ENCODE assay signal across 8 cellular contexts in the genomic region with DNA sequence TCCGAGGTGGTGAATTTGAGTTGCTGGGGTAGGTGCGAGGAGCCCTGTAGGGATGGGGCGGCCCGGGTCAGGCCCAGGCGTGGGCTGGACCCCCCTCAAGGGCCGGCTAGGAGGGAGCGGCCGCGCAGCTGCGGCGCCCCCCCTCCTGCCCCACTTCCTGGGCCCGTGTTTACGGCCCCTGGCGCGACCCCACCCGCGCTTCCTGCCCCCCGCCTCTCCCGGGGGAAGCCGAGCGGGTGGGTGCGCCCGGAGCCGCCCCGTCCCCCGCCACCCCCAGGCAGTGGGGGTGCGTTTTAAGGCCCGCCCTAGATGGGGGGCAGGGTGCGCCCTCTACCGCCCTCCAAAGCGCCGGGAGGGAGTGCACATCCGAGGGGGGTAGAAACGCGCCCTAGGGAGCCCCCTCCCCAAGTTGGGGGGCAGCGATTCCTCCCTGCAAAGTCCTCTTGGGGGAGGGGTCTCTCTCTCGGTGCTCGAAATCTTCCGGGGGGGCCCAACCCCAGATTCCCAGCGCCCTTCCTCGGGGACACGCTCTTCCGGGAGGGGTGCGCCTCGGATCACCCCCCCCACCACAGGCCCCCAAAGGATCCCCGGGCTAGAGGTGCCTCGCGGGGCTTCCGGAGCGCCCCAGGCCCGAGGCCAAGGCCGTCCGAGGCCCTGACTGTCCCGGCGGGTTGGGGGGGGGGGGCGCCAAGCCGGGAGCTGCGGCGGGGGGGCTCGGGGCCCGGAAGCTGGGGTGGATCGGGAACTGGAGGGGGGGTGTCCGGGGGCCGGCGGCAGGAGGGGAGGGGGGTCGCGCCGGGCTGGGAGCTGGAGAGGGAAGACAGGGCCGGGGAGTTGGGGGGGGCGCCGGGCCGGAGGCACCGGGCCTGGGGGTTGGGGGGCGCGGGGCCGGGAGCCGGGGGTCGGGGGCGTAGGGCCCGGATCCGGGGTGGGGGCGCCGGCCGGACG. TPM values are rescaled to one million over a fixed set of nuclear protein-coding genes. Genes with fewer than 3 reads are reported as not detected.
DNase-seq lines count a peak whose midpoint lies in the region; ATAC-seq and TF ChIP-seq lines count a peak whose summit lies in the region.

No MANE protein-coding gene starts in this region.

- ATAC-seq in GM19324 (IDR thresholded peaks at IDR 0.05; ENCODE audit: low FRiP score, unreplicated experiment) (peak; percentile 39), GM18520 (IDR thresholded peaks at IDR 0.05; ENCODE audit: unreplicated experiment) (no peak)

- in situ Hi-C loops in mammary epithelial cell (cut with MboI; ENCODE audit: low sequenced_read_pairs in 2 of 2) = no loop called here

- no TSS peak for BruUV-seq in mammary epithelial cell (replicated peaks; lab: Mats Ljungman, UMichigan)

- H3K4me2 ChIP-seq in mammary epithelial cell (ENCODE audit: insufficient read depth, low read depth, low read length) = peak overlapping the region; percentile 92

- intact Hi-C loops in mammary epithelial cell (cut with micrococcal nuclease) = no loop called here

- no peaks in the 10 kb centered on the region for H3K9me3 ChIP-seq in mammary epithelial cell (replicated peaks; ENCODE audit: insufficient read depth, low read length)

- H3K9ac ChIP-seq in mammary epithelial cell (ENCODE audit: insufficient read depth, low read length) = peak overlapping the region; percentile 61

- peaks cover 21% of the 10 kb centered on the region for H3K4me1 ChIP-seq in mammary epithelial cell (ENCODE audit: insufficient read depth, low read length)

- H4K20me1 ChIP-seq in mammary epithelial cell (ENCODE audit: insufficient read depth, low read length) = no peaks in the 10 kb centered on the region

- H3K36me3 ChIP-seq in mammary epithelial cell (ENCODE audit: insufficient read depth, low read length) = no peaks in the 10 kb centered on the region

- H3K27me3 ChIP-seq in mammary epithelial cell (ENCODE audit: insufficient read depth, low read length) = no peaks in the 10 kb centered on the region

- peak overlapping the region; percentile 72 to 88 (median 86) for H3K4me3 ChIP-seq in mammary epithelial cell (replicated peaks in 1 of 3; ENCODE audit: insufficient read depth in 1 of 3, low read depth in 2 of 3, low read length in 3 of 3)

- WGBS in mammary epithelial cell (ENCODE audit: low coverage, missing lambda C conversion rate) = 5% methylated on average over 4 of the region's 85 CpGs

- CTCF ChIA-PET in mammary epithelial cell (lab: Charles Lee; ENCODE audit: low non-redundant PET) = no interaction called here

- peak; percentile 41 for DNase-seq in A172 (ENCODE audit: low spot score)
- no peak for DNase-seq in mammary epithelial cell
- peak; percentile 40 for DNase-seq in kidney tubule cell (ENCODE audit: low spot score)
- peak; percentile 60 to 64 for DNase-seq in stimulated activated CD4-positive, alpha-beta T cell treated with anti-CD3 and anti-CD28 coated beads, Interleukin-2, amount 100 ng/mL, for 24 hours
- DNase-seq in cerebellar cortex (ENCODE audit: low spot score) = no peak

- peak overlapping the region; percentile 76 for H2AFZ ChIP-seq in mammary epithelial cell (ENCODE audit: low read depth, low read length)

- peaks cover 35% of the 10 kb centered on the region for H3K79me2 ChIP-seq in mammary epithelial cell (ENCODE audit: insufficient read depth, low read length)

- H3K27ac ChIP-seq in VCaP = peak overlapping the region; percentile 79
- peak overlapping the region; percentile 22 for H3K27ac ChIP-seq in mammary epithelial cell (ENCODE audit: insufficient read depth, low read depth, low read length)

- dilution Hi-C loops in mammary epithelial cell (cut with HindIII; ENCODE audit: low sequenced_read_pairs) = no loop called here

- TF ChIP-seq CTCF in VCaP (conservative IDR thresholded peaks at IDR 0.05) = no peak
- peak in 1 of 2 donors; percentile 44 for TF ChIP-seq CTCF in mammary epithelial cell (conservative IDR thresholded peaks at IDR 0.05 in 1 of 2, IDR thresholded peaks at IDR 0.05 in 1 of 2; ENCODE audit: extremely low read depth in 1 of 2, insufficient read depth in 1 of 2, low read depth in 1 of 2, low read length in 2 of 2)

RNA-seq across cellular contexts. Expression of gene TLE5, which starts 0.8 kb away (rescaled TPM):
- total RNA-seq in A172 (2014; rRNA removed; shearing (Covaris generic)) = 521 and 529 TPM in 2 replicates
- 100 to 1,000 TPM; 348 to 349 TPM for total RNA-seq in mammary epithelial cell
- polyA plus RNA-seq in mammary epithelial cell = 370 TPM
- 319 TPM for polyA minus RNA-seq in mammary epithelial cell

RNA-seq across cellular contexts. Expression of gene TLE2, which starts 32.4 kb away (rescaled TPM):
- 2.3 and 2.4 TPM in 2 replicates for total RNA-seq in A172 (2014; rRNA removed; shearing (Covaris generic))
- total RNA-seq in mammary epithelial cell = 1 to 10 TPM; 4.8 to 7.2 TPM
- 0.87 TPM for polyA plus RNA-seq in mammary epithelial cell
- polyA minus RNA-seq in mammary epithelial cell = 0.78 TPM

RNA-seq across cellular contexts. Expression of gene GNA11, which starts 32.7 kb away (rescaled TPM):
- 97.7 and 98.4 TPM in 2 replicates for total RNA-seq in A172 (2014; rRNA removed; shearing (Covaris generic))
- 10 to 100 TPM; 68.1 to 91.4 TPM for total RNA-seq in mammary epithelial cell
- polyA plus RNA-seq in mammary epithelial cell = 67.4 TPM
- polyA minus RNA-seq in mammary epithelial cell = 86.9 TPM

Comparison
In these comparisons a context has a peak if more than half of its experiments do, and no peak if none do; other contexts are left out.
1. DNase-seq: peak in A172 (single experiment), kidney tubule cell (single experiment) and stimulated activated CD4-positive, alpha-beta T cell treated with anti-CD3 and anti-CD28 coated beads, Interleukin-2, amount 100 ng/mL, for 24 hours (2 of 2); none in mammary epithelial cell (single experiment) and cerebellar cortex (single experiment).